In genomic region chr7:35035511-35035921, GRCh38 we compare ENCODE assay signal across 9 cellular contexts. TPM values are rescaled to one million over a fixed set of nuclear protein-coding genes. Genes with fewer than 3 reads are reported as not detected.
DNase-seq lines count a peak whose midpoint lies in the region; ATAC-seq, FAIRE-seq and TF ChIP-seq lines count a peak whose summit lies in the region.
"Had no signal": no experiment of that assay in that cellular context is flagged by ENCODE, and none has a peak within 500 bp of the region (broad histone marks: within the 10 kb centered on the region; RNA-seq: fewer than 3 reads in every experiment).

No MANE protein-coding gene starts in this region.

- no peaks in the 10 kb centered on the region for H3K9me3 ChIP-seq in mesodermal cell (ENCODE audit: control insufficient read depth, low read length)

- FAIRE-seq in HTR-8/SVneo (lab: Jason Lieb, UNC): no peak

- no peaks in the 10 kb centered on the region for H3K36me3 Mint-ChIP-seq in chondrocyte (ENCODE audit: low read depth)

- no peaks in the 10 kb centered on the region for H3K27me3 Mint-ChIP-seq in chondrocyte (ENCODE audit: low read depth)

- no peak overlapping the region for H3K27ac ChIP-seq in mesodermal cell (ENCODE audit: low read depth, low read length, severe bottlenecking)
- H3K27ac ChIP-seq: HL-60 had no signal

- H3K4me3 Mint-ChIP-seq in chondrocyte (ENCODE audit: unreplicated experiment): peak overlapping the region; percentile 97

- H3K4me3 ChIP-seq in AG10803 (ENCODE audit: low read length): peak overlapping the region; percentile 80
- peak overlapping the region; percentile 67 for H3K4me3 ChIP-seq in mesodermal cell (ENCODE audit: extremely low read depth, insufficient read depth, low read length, poor library complexity, severe bottlenecking)

- peaks cover 34% of the 10 kb centered on the region for H3K4me1 Mint-ChIP-seq in chondrocyte (ENCODE audit: low read depth)

- H3K27ac Mint-ChIP-seq in chondrocyte (ENCODE audit: unreplicated experiment): peak overlapping the region; percentile 96

- ATAC-seq in HG02973 (IDR thresholded peaks at IDR 0.05; ENCODE audit: unreplicated experiment): no peak

- no peaks in the 10 kb centered on the region for H3K9me3 Mint-ChIP-seq in chondrocyte (ENCODE audit: low read depth)

- peaks cover 11% of the 10 kb centered on the region for H3K4me1 ChIP-seq in mesodermal cell (ENCODE audit: control insufficient read depth, insufficient read depth, low read length, poor library complexity, severe bottlenecking)

- in situ Hi-C loops in GM13977 (cut with MboI; ENCODE audit: low pct_unique_long_range_greater_than_20kb, low sequenced_read_pairs, unreplicated experiment): loop anchor here (25.0 kb wide), 1 partner anchor 198 kb away; no protein-coding TSS in a partner anchor

- 0% methylated on average over 2 to 4 of the region's 4 CpGs for WGBS in mesodermal cell (ENCODE audit: insufficient coverage in 2 of 2), 2 experiments

- DNase-seq in AG10803 (ENCODE audit: low read depth) (peak; percentile 32), GM13977 (ENCODE audit: low spot score) (peak; percentile 69), HTR-8/SVneo (ENCODE audit: insufficient read length, low spot score) (peak; percentile 7), SK-N-DZ (ENCODE audit: low spot score) (peak; percentile 32), chondrocyte (ENCODE audit: low spot score) (no peak), NOMO-1 treated with DMSO at 0.1 percent for 48 hours (lab: John Stamatoyannopoulos, UW; ENCODE audit: unreplicated experiment) (no peak)

- no peaks in the 10 kb centered on the region for H3K36me3 ChIP-seq in mesodermal cell (ENCODE audit: control insufficient read depth, insufficient read depth, low read length)

- TF ChIP-seq CTCF in AG10803 (conservative IDR thresholded peaks at IDR 0.05; ENCODE audit: low read length) (no peak), GM13977 (IDR thresholded peaks at IDR 0.05; ENCODE audit: extremely low read depth, insufficient read depth, missing control alignments) (peak; percentile 62), chondrocyte (IDR thresholded peaks at IDR 0.05) (peak; percentile 57)

RNA-seq across cellular contexts. Expression of gene DPY19L1, which starts 1.8 kb away (rescaled TPM):
- 20.0 and 20.2 TPM in 2 replicates for polyA plus RNA-seq in SK-N-DZ (2014; cell fraction: cytosol; rRNA removed)
- polyA plus RNA-seq in SK-N-DZ (2014; cell fraction: nucleus; rRNA removed): 11.9 and 14.2 TPM in 2 replicates
- 30.9 to 47.7 TPM (median 32.2 TPM) in 3 replicates for total RNA-seq in chondrocyte
- 56.0 TPM for polyA plus RNA-seq in mesodermal cell (2013, experiment 1 of 2)
- polyA plus RNA-seq in mesodermal cell (2013, experiment 2 of 2): 63.3 TPM

Comparison
In these comparisons a context has a peak if more than half of its experiments do, and no peak if none do; other contexts are left out.
1. DNase-seq: peak in AG10803 (single experiment), GM13977 (single experiment), HTR-8/SVneo (single experiment) and SK-N-DZ (single experiment); none in chondrocyte (single experiment) and NOMO-1 treated with DMSO at 0.1 percent for 48 hours (single experiment).